In genomic region chr1:10788592-10789006, GRCh38 we compare ENCODE assay signal across 10 cellular contexts. TPM values are rescaled to one million over a fixed set of nuclear protein-coding genes. Genes with fewer than 3 reads are reported as not detected.
DNase-seq lines count a peak whose midpoint lies in the region; ATAC-seq and TF ChIP-seq lines count a peak whose summit lies in the region.
"Had no signal": no experiment of that assay in that cellular context is flagged by ENCODE, and none has a peak within 500 bp of the region (broad histone marks: within the 10 kb centered on the region; RNA-seq: fewer than 3 reads in every experiment).

No MANE protein-coding gene starts in this region.

- no peak for TF ChIP-seq CTCF in omental fat pad (IDR thresholded peaks at IDR 0.05)

- no peak overlapping the region for H3K27ac ChIP-seq in aorta (ENCODE audit: low read depth in 1 of 2, low read length in 2 of 2)

- H3K4me3 ChIP-seq in aorta (ENCODE audit: low read length in 2 of 2) = no peak overlapping the region

- no peaks in the 10 kb centered on the region for H3K36me3 ChIP-seq in aorta (ENCODE audit: control insufficient read depth in 1 of 2, insufficient read depth in 2 of 2, low read length in 1 of 2)

- ATAC-seq in aorta (ENCODE audit: low FRiP score) (peak; percentile 73), omental fat pad (ENCODE audit: low FRiP score) (no peak)

- 1 to 5% methylated on average over 11 of the region's 11 CpGs for WGBS in aorta, 2 donors

- no peak for TF ChIP-seq POLR2A in erythroblast (IDR thresholded peaks at IDR 0.05; ENCODE audit: low read length)

- H3K4me1 ChIP-seq in aorta (ENCODE audit: control insufficient read depth in 1 of 2, insufficient read depth in 2 of 2, low read length in 2 of 2) = no peaks in the 10 kb centered on the region

- intact Hi-C loops in aorta (cut with DNase I) = no loop called here

- DNase-seq in NCI-H748 (lab: John Stamatoyannopoulos, UW; ENCODE audit: unreplicated experiment) (peak; percentile 35), NCI-H748 treated with DMSO at 0.1 percent for 48 hours (lab: John Stamatoyannopoulos, UW) (no peak), ecto neural progenitor cell (ENCODE audit: low spot score) (peak; percentile 69), medulla oblongata (ENCODE audit: extremely low spot score) (peak; percentile 78), aorta (peak in 1 of 2 donors; percentile 78), erythroblast (lab: John Stamatoyannopoulos, UW) (no peak), NCI-H1105 (lab: John Stamatoyannopoulos, UW) (no peak), omental fat pad (ENCODE audit: low spot score) (no peak)
- DNase-seq: small intestine, T1000 had no signal

- no peaks in the 10 kb centered on the region for H3K9me3 ChIP-seq in aorta (ENCODE audit: control insufficient read depth, low read length)

- H3K27me3 ChIP-seq in aorta (ENCODE audit: control insufficient read depth in 1 of 2, insufficient read depth in 2 of 2, low read length in 1 of 2) = no peaks in the 10 kb centered on the region

RNA-seq across cellular contexts. Expression of gene CASZ1, which starts 7.8 kb away (rescaled TPM):
- 10 to 100 TPM; 20.6 to 39.0 TPM for total RNA-seq in aorta
- 1 to 10 TPM; 3.4 to 7.0 TPM for polyA plus RNA-seq in aorta
- 1 to 10 TPM; 2.5 to 7.9 (median 6.0) TPM for total RNA-seq in omental fat pad

Comparison
In these comparisons a context has a peak if more than half of its experiments do, and no peak if none do; other contexts are left out.
1. DNase-seq: peak in NCI-H748 (single experiment), ecto neural progenitor cell (single experiment) and medulla oblongata (single experiment); none in NCI-H748 treated with DMSO at 0.1 percent for 48 hours (single experiment), erythroblast (0 of 2), NCI-H1105 (single experiment) and omental fat pad (single experiment).